In genomic region chr1:245718123-245718522, GRCh38 we compare ENCODE assay signal across 18 cellular contexts.
DNase-seq lines count a peak whose midpoint lies in the region; ATAC-seq and TF ChIP-seq lines count a peak whose summit lies in the region.
"Had no signal": no experiment of that assay in that cellular context is flagged by ENCODE, and none has a peak within 500 bp of the region (broad histone marks: within the 10 kb centered on the region; RNA-seq: fewer than 3 reads in every experiment).

No MANE protein-coding gene starts in this region.

- no peaks in the 10 kb centered on the region for H3F3A ChIP-seq in neural progenitor cell (ENCODE audit: low read depth)

- H3K27ac ChIP-seq in neural progenitor cell: no peak overlapping the region
- H3K27ac ChIP-seq: 22Rv1, A549, BLaER1 had no signal

- DNase-seq in NCI-H1417 (lab: John Stamatoyannopoulos, UW) (peak in 2 of 3 experiments; percentile 39 to 88), NCI-H1417 treated with DMSO at 0.1 percent for 48 hours (lab: John Stamatoyannopoulos, UW) (no peak), NCI-H146 (lab: John Stamatoyannopoulos, UW) (peak; percentile 66), NCI-H69 (lab: John Stamatoyannopoulos, UW) (peak; percentile 86), neural progenitor cell (ENCODE audit: low spot score) (no peak), superior temporal gyrus (ENCODE audit: extremely low spot score) (no peak), NOMO-1 (lab: John Stamatoyannopoulos, UW; ENCODE audit: unreplicated experiment in 2 of 2) (no peak)
- DNase-seq: CD4-positive, alpha-beta memory T cell; DMS153; DMS79; GDM1; H9 had no signal

- no peaks in the 10 kb centered on the region for H3K27me3 ChIP-seq in neural progenitor cell
- H3K27me3 ChIP-seq: BLaER1 had no signal

- H3K27ac Mint-ChIP-seq in neural progenitor cell: peak overlapping the region; percentile 42
- H3K27ac Mint-ChIP-seq: CD14-positive monocyte; CD4-positive, alpha-beta memory T cell; H9 had no signal

- ATAC-seq in HG03439 (IDR thresholded peaks at IDR 0.05; ENCODE audit: unreplicated experiment): no peak
- ATAC-seq: A549, HepG2 had no signal

- peaks cover 8% of the 10 kb centered on the region for H3K27me3 Mint-ChIP-seq in neural progenitor cell (ENCODE audit: insufficient read depth, low read depth)

- H3K36me3 ChIP-seq in neural progenitor cell: no peaks in the 10 kb centered on the region
- H3K36me3 ChIP-seq: BLaER1 had no signal

- no peak overlapping the region for H3K4me3 Mint-ChIP-seq in neural progenitor cell
- H3K4me3 Mint-ChIP-seq: CD14-positive monocyte; CD4-positive, alpha-beta memory T cell; H9 had no signal

- H2AFZ ChIP-seq in neural progenitor cell (replicated peaks): no peak overlapping the region

- no peaks in the 10 kb centered on the region for H3K79me2 ChIP-seq in neural progenitor cell (ENCODE audit: low read depth)

- H3K36me3 Mint-ChIP-seq in neural progenitor cell: no peaks in the 10 kb centered on the region
- H3K36me3 Mint-ChIP-seq: CD14-positive monocyte had no signal

- H4K20me1 ChIP-seq in neural progenitor cell (ENCODE audit: low read depth): no peaks in the 10 kb centered on the region
- H4K20me1 ChIP-seq: BLaER1 had no signal

- no peaks in the 10 kb centered on the region for H3K9me3 Mint-ChIP-seq in neural progenitor cell
- H3K9me3 Mint-ChIP-seq: H9 had no signal

- no peak overlapping the region for H3K4me3 ChIP-seq in neural progenitor cell
- H3K4me3 ChIP-seq: A549, BLaER1 had no signal

- no peaks in the 10 kb centered on the region for H3K9me3 ChIP-seq in neural progenitor cell (ENCODE audit: low read depth)
- H3K9me3 ChIP-seq: A549, BLaER1 had no signal

- H3K4me1 Mint-ChIP-seq in neural progenitor cell: peaks cover 18% of the 10 kb centered on the region
- H3K4me1 Mint-ChIP-seq: CD14-positive monocyte; CD4-positive, alpha-beta memory T cell had no signal

- TF ChIP-seq CTCF in neural progenitor cell (IDR thresholded peaks at IDR 0.05): no peak

- H3K9ac ChIP-seq in neural progenitor cell: no peak overlapping the region
- H3K9ac ChIP-seq: BLaER1 had no signal

- H3K4me2 ChIP-seq in neural progenitor cell: no peak overlapping the region
- H3K4me2 ChIP-seq: A549, BLaER1 had no signal

- H3K4me1 ChIP-seq in neural progenitor cell: peaks cover 6% of the 10 kb centered on the region

Comparison
In these comparisons a context has a peak if more than half of its experiments do, and no peak if none do; other contexts are left out.
1. DNase-seq: peak in NCI-H1417 (2 of 3), NCI-H146 (single experiment) and NCI-H69 (single experiment); none in NCI-H1417 treated with DMSO at 0.1 percent for 48 hours (single experiment), neural progenitor cell (single experiment), superior temporal gyrus (single experiment) and NOMO-1 (0 of 2).